Comparison of ENCODE assay signal across 8 cellular contexts in genomic region chrX:53433651-53434639, GRCh38. TPM values are rescaled to one million over a fixed set of nuclear protein-coding genes. Genes with fewer than 3 reads are reported as not detected.
DNase-seq lines count a peak whose midpoint lies in the region; ATAC-seq and TF ChIP-seq lines count a peak whose summit lies in the region.

TSS of gene HSD17B10 (minus strand) at chrX:53434370. CDS start at chrX:53434345, 25 bp downstream.

- H3K36me3 ChIP-seq in ES-I3 (ENCODE audit: insufficient read depth, low read length) (peaks cover 10% of the 10 kb centered on the region; the same call in 1 of the 2 replicates), HAP-1 (replicated peaks) (peaks cover 24% of the 10 kb centered on the region), MM.1S (replicated peaks; ENCODE audit: insufficient read depth, low read length) (no peaks in the 10 kb centered on the region), SJSA1 (peaks cover 9% of the 10 kb centered on the region), neuron (ENCODE audit: insufficient read depth, low read length) (peaks cover 10% of the 10 kb centered on the region)

- H3K79me2 ChIP-seq in MM.1S (ENCODE audit: low read length) = peaks cover 11% of the 10 kb centered on the region

- H4K20me1 ChIP-seq in MM.1S (ENCODE audit: insufficient read depth, low read length) = no peaks in the 10 kb centered on the region

- H2AFZ ChIP-seq in MM.1S (ENCODE audit: low read length) (peak within 1 kb of the TSS; percentile 85), neuron (ENCODE audit: low read depth, low read length) (peak within 1 kb of the TSS; percentile 17)

- H3K27me3 ChIP-seq in HAP-1 (ENCODE audit: low read depth) (peaks cover 4% of the 10 kb centered on the region; the same call in 1 of the 2 replicates), MM.1S (replicated peaks; ENCODE audit: insufficient read depth, low read length) (no peaks in the 10 kb centered on the region), SJSA1 (replicated peaks) (no peaks in the 10 kb centered on the region), foreskin keratinocyte (no peaks in the 10 kb centered on the region), neuron (ENCODE audit: insufficient read depth, low read length) (no peaks in the 10 kb centered on the region)

- peak within 1 kb of the TSS; percentile 96 for H3K9ac ChIP-seq in ES-I3 (ENCODE audit: low read depth, low read length)
- peak within 1 kb of the TSS; percentile 80 for H3K9ac ChIP-seq in MM.1S (ENCODE audit: low read length)

- in situ Hi-C loops in HAP-1 (cut with MboI; ENCODE audit: low sequenced_read_pairs) = no loop called here

- peak; percentile 95 for ATAC-seq in foreskin keratinocyte

- TF ChIP-seq CTCF in MM.1S (IDR thresholded peaks at IDR 0.05; ENCODE audit: low read length) (no peak), foreskin keratinocyte (conservative IDR thresholded peaks at IDR 0.05) (no peak), subcutaneous adipose tissue (IDR thresholded peaks at IDR 0.05; ENCODE audit: low read depth) (no peak)

- H3K4me3 ChIP-seq in HAP-1 (peak within 1 kb of the TSS; percentile 91), MM.1S (ENCODE audit: low read length) (peak within 1 kb of the TSS; percentile 84), SJSA1 (peak within 1 kb of the TSS; percentile 60), neuron (ENCODE audit: low read length) (peak within 1 kb of the TSS; percentile 79)

- peak within 1 kb of the TSS; percentile 82 for H3K4me2 ChIP-seq in MM.1S (ENCODE audit: low read depth, low read length)

- H3K9me3 ChIP-seq in ES-I3 (ENCODE audit: control insufficient read depth, insufficient read depth, low read length) = no peaks in the 10 kb centered on the region
- no peaks in the 10 kb centered on the region for H3K9me3 ChIP-seq in HAP-1
- H3K9me3 ChIP-seq in MM.1S (replicated peaks; ENCODE audit: insufficient read depth, low read length) = no peaks in the 10 kb centered on the region
- H3K9me3 ChIP-seq in SJSA1 (replicated peaks) = no peaks in the 10 kb centered on the region
- no peaks in the 10 kb centered on the region for H3K9me3 ChIP-seq in neuron (ENCODE audit: low read length)

- peak; percentile 91 to 98 for DNase-seq in HAP-1 (ENCODE audit: low spot score in 2 of 2)
- DNase-seq in MM.1S = peak; percentile 90
- peak; percentile 57 to 85 for DNase-seq in SJSA1 (ENCODE audit: low read depth in 1 of 2, low spot score in 2 of 2)
- peak; percentile 53 to 80 (median 66) for DNase-seq in activated naive CD4-positive, alpha-beta T cell (lab: John Stamatoyannopoulos, UW)
- peak in 1 of 2 donors; percentile 57 for DNase-seq in foreskin keratinocyte

- no peaks in the 10 kb centered on the region for H3K9me2 ChIP-seq in MM.1S (replicated peaks; ENCODE audit: insufficient read depth, low read length)

- peak within 1 kb of the TSS; percentile 26; the same call in 1 of the 2 replicates for H3K27ac ChIP-seq in MM.1S (ENCODE audit: low read length)
- H3K27ac ChIP-seq in SJSA1 = no peak within 1 kb of the TSS
- H3K27ac ChIP-seq in foreskin keratinocyte = peak within 1 kb of the TSS; percentile 55

- H3K4me1 ChIP-seq in ES-I3 (ENCODE audit: insufficient read depth, low read length) = peaks cover 5% of the 10 kb centered on the region; the same call in 1 of the 2 replicates
- H3K4me1 ChIP-seq in HAP-1 = peaks cover 7% of the 10 kb centered on the region
- H3K4me1 ChIP-seq in MM.1S (ENCODE audit: low read length) = no peaks in the 10 kb centered on the region
- peaks cover 4% of the 10 kb centered on the region; the same call in 1 of the 2 replicates for H3K4me1 ChIP-seq in SJSA1 (replicated peaks)
- peaks cover 3% of the 10 kb centered on the region for H3K4me1 ChIP-seq in foreskin keratinocyte
- peaks cover 7% of the 10 kb centered on the region for H3K4me1 ChIP-seq in neuron (ENCODE audit: insufficient read depth, low read length)

- H3F3A ChIP-seq in MM.1S (ENCODE audit: insufficient read depth, low read length) = no peaks in the 10 kb centered on the region

RNA-seq across cellular contexts. Expression of gene HSD17B10, which starts in this region (rescaled TPM):
- total RNA-seq in SJSA1 (2014; rRNA removed; shearing (Covaris generic)) = 196 and 212 TPM in 2 replicates
- total RNA-seq in foreskin keratinocyte = 111 and 113 TPM in 2 replicates
- polyA plus RNA-seq in foreskin keratinocyte = 161 and 172 TPM in 2 replicates
- 10 to 100 TPM; 39.4 to 98.9 (median 54.8) TPM for total RNA-seq in subcutaneous adipose tissue
